ENCODE assay signal across 6 cellular contexts in the genomic region with DNA sequence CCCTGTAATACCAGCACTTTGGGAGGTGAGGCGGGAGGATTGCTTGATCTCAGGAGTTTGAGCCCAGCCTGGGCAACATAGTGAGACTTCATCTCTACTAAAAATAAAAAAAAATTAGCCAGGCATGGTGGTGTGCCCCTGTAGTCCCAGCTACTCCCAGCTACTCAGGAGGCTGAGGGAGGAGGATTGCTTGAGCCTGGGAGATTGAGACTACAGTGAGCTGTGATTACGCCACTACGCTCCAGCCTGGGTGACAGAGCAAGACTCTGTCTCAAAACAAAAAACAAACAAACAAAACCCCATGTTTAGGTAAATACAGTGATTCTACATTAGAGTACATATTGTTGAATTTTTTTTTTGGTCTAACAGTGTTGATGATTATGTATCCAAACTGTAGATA. TPM values are rescaled to one million over a fixed set of nuclear protein-coding genes. Genes with fewer than 3 reads are reported as not detected.
"Had no signal": no experiment of that assay in that cellular context is flagged by ENCODE, and none has a peak within 500 bp of the region (broad histone marks: within the 10 kb centered on the region; RNA-seq: fewer than 3 reads in every experiment).

No MANE protein-coding gene starts in this region.

RNA-seq across cellular contexts. Expression of gene GPR61, which starts 28.6 kb away (rescaled TPM):
- total RNA-seq: aorta, Right ventricle myocardium inferior had no signal
- polyA plus RNA-seq: aorta had no signal

RNA-seq across cellular contexts. Expression of gene GNAT2, which starts 51.1 kb away (rescaled TPM):
- total RNA-seq: activated CD4-positive, alpha-beta memory T cell treated with anti-CD3 and anti-CD28 coated beads, Interleukin-2, amount 10 ng/mL, durations not matched to agents 7 days and 5 days; activated CD8-positive, alpha-beta memory T cell treated with anti-CD3 and anti-CD28 coated beads, Interleukin-2, amount 10 ng/mL, durations not matched to agents 7 days and 5 days; aorta; Right ventricle myocardium inferior; T-cell; T-helper 17 cell had no signal
- polyA plus RNA-seq: aorta had no signal
